6 cellular contexts compared by ENCODE assay signal in the genomic region with DNA sequence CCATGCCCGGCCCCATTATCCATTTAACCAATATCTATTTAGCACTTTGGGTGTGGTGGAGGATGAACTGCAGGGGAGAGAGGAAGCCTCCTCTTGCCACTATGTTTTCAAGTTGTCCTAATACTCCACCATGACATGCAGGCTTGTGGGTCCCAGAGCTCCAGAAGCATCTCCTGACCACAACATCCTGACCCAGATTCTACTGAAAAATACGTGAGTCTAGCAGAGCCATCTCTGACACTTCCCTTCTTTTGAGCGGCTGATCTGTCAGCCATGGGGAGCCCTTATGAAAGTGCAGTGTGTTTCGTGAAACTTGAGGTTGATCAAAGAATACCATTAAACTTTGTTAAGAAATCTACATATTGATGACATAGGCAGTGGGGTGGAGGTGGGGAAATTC.
DNase-seq lines count a peak whose midpoint lies in the region; ATAC-seq and TF ChIP-seq lines count a peak whose summit lies in the region.
"Not testable (repeated sequence)": the region's sequence is repeated elsewhere in the genome, so short reads cannot be mapped to it uniquely, and the experiment has no call there.

No MANE protein-coding gene starts in this region.

- H3K4me3 ChIP-seq in KMS-11 (IDR thresholded peaks at IDR 0.05; ENCODE audit: insufficient read depth, low read depth, low read length): not testable (repeated sequence)

- CTCF ChIA-PET in activated CD4-positive, alpha-beta T cell treated with anti-CD3 and anti-CD28 coated beads for 36 hours (lab: Charles Lee); activated CD8-positive, alpha-beta memory T cell treated with anti-CD3 and anti-CD28 coated beads, Interleukin-2, amount 10 ng/mL, durations not matched to agents 7 days and 5 days (lab: Charles Lee): not testable (repeated sequence)

- not testable (repeated sequence) for H3K79me2 ChIP-seq in KMS-11 (ENCODE audit: insufficient read depth, low read depth)

- POLR2A ChIA-PET in activated CD4-positive, alpha-beta T cell treated with anti-CD3 and anti-CD28 coated beads for 36 hours (lab: Charles Lee): not testable (repeated sequence)

- ATAC-seq in activated CD4-positive, alpha-beta T cell treated with anti-CD3 and anti-CD28 coated beads for 36 hours; activated CD8-positive, alpha-beta memory T cell treated with anti-CD3 and anti-CD28 coated beads, Interleukin-2, amount 10 ng/mL, durations not matched to agents 7 days and 5 days; activated T-helper 17 cell treated with anti-CD3 and anti-CD28 coated beads, Interleukin-2, amount 50 U/mL, for 72 hours (replicated peaks): not testable (repeated sequence)

- H3K27me3 Mint-ChIP-seq in activated CD4-positive, alpha-beta T cell treated with anti-CD3 and anti-CD28 coated beads for 36 hours; activated CD8-positive, alpha-beta memory T cell treated with anti-CD3 and anti-CD28 coated beads, Interleukin-2, amount 10 ng/mL, durations not matched to agents 7 days and 5 days; activated T-helper 17 cell treated with anti-CD3 and anti-CD28 coated beads, Interleukin-2, amount 50 U/mL, for 72 hours; activated naive CD4-positive, alpha-beta T cell treated with anti-CD3 and anti-CD28 coated beads, Interleukin-2, amount 50 U/mL, for 24 hours: not testable (repeated sequence)

- DNase-seq in activated CD4-positive, alpha-beta T cell treated with anti-CD3 and anti-CD28 coated beads for 36 hours: peak; percentile 21
- DNase-seq in activated CD8-positive, alpha-beta memory T cell treated with anti-CD3 and anti-CD28 coated beads, Interleukin-2, amount 10 ng/mL, durations not matched to agents 7 days and 5 days: not testable (repeated sequence)
- peak; percentile 44 for DNase-seq in stimulated activated CD4-positive, alpha-beta T cell treated with anti-CD3 and anti-CD28 coated beads, Interleukin-15, amount 100 ng/mL, for 24 hours

- H3K4me3 Mint-ChIP-seq in activated CD4-positive, alpha-beta T cell treated with anti-CD3 and anti-CD28 coated beads for 36 hours; activated CD8-positive, alpha-beta memory T cell treated with anti-CD3 and anti-CD28 coated beads, Interleukin-2, amount 10 ng/mL, durations not matched to agents 7 days and 5 days: not testable (repeated sequence)
- H3K4me3 Mint-ChIP-seq in activated T-helper 17 cell treated with anti-CD3 and anti-CD28 coated beads, Interleukin-2, amount 50 U/mL, for 72 hours: peak overlapping the region; percentile 68
- H3K4me3 Mint-ChIP-seq in activated naive CD4-positive, alpha-beta T cell treated with anti-CD3 and anti-CD28 coated beads, Interleukin-2, amount 50 U/mL, for 24 hours: peak overlapping the region; percentile 39

- H3K4me1 Mint-ChIP-seq in activated CD4-positive, alpha-beta T cell treated with anti-CD3 and anti-CD28 coated beads for 36 hours: peaks cover 21% of the 10 kb centered on the region
- not testable (repeated sequence) for H3K4me1 Mint-ChIP-seq in activated CD8-positive, alpha-beta memory T cell treated with anti-CD3 and anti-CD28 coated beads, Interleukin-2, amount 10 ng/mL, durations not matched to agents 7 days and 5 days
- H3K4me1 Mint-ChIP-seq in activated T-helper 17 cell treated with anti-CD3 and anti-CD28 coated beads, Interleukin-2, amount 50 U/mL, for 72 hours: peaks cover 12% of the 10 kb centered on the region
- peaks cover 13% of the 10 kb centered on the region for H3K4me1 Mint-ChIP-seq in activated naive CD4-positive, alpha-beta T cell treated with anti-CD3 and anti-CD28 coated beads, Interleukin-2, amount 50 U/mL, for 24 hours

- H3K27ac Mint-ChIP-seq in activated CD4-positive, alpha-beta T cell treated with anti-CD3 and anti-CD28 coated beads for 36 hours: peak overlapping the region; percentile 47
- peak overlapping the region; percentile 36 for H3K27ac Mint-ChIP-seq in activated CD8-positive, alpha-beta memory T cell treated with anti-CD3 and anti-CD28 coated beads, Interleukin-2, amount 10 ng/mL, durations not matched to agents 7 days and 5 days
- peak overlapping the region; percentile 45 for H3K27ac Mint-ChIP-seq in activated T-helper 17 cell treated with anti-CD3 and anti-CD28 coated beads, Interleukin-2, amount 50 U/mL, for 72 hours
- H3K27ac Mint-ChIP-seq in activated naive CD4-positive, alpha-beta T cell treated with anti-CD3 and anti-CD28 coated beads, Interleukin-2, amount 50 U/mL, for 24 hours: peak overlapping the region; percentile 30

- H3K9me3 Mint-ChIP-seq in activated CD4-positive, alpha-beta T cell treated with anti-CD3 and anti-CD28 coated beads for 36 hours (ENCODE audit: low read depth); activated CD8-positive, alpha-beta memory T cell treated with anti-CD3 and anti-CD28 coated beads, Interleukin-2, amount 10 ng/mL, durations not matched to agents 7 days and 5 days (ENCODE audit: low read depth); activated T-helper 17 cell treated with anti-CD3 and anti-CD28 coated beads, Interleukin-2, amount 50 U/mL, for 72 hours; activated naive CD4-positive, alpha-beta T cell treated with anti-CD3 and anti-CD28 coated beads, Interleukin-2, amount 50 U/mL, for 24 hours: not testable (repeated sequence)

- H3K36me3 Mint-ChIP-seq in activated CD4-positive, alpha-beta T cell treated with anti-CD3 and anti-CD28 coated beads for 36 hours (ENCODE audit: low read depth); activated CD8-positive, alpha-beta memory T cell treated with anti-CD3 and anti-CD28 coated beads, Interleukin-2, amount 10 ng/mL, durations not matched to agents 7 days and 5 days; activated T-helper 17 cell treated with anti-CD3 and anti-CD28 coated beads, Interleukin-2, amount 50 U/mL, for 72 hours (ENCODE audit: low read depth); activated naive CD4-positive, alpha-beta T cell treated with anti-CD3 and anti-CD28 coated beads, Interleukin-2, amount 50 U/mL, for 24 hours: not testable (repeated sequence)

- intact Hi-C loops in activated CD4-positive, alpha-beta T cell treated with anti-CD3 and anti-CD28 coated beads for 36 hours (cut with DNase I, micrococcal nuclease): not testable (repeated sequence)

- H3K27ac ChIP-seq in KMS-11: peak overlapping the region; percentile 56; the same call in 1 of the 2 replicates

- not testable (repeated sequence) for H3K9ac ChIP-seq in KMS-11

- H2AFZ ChIP-seq in KMS-11 (ENCODE audit: low read depth): not testable (repeated sequence)

- H3K27me3 ChIP-seq in KMS-11 (ENCODE audit: insufficient read depth, low read depth): not testable (repeated sequence)

- peaks cover 58% of the 10 kb centered on the region for H3K4me1 ChIP-seq in KMS-11 (ENCODE audit: low read depth, poor library complexity, severe bottlenecking)

- not testable (repeated sequence) for H4K20me1 ChIP-seq in KMS-11 (ENCODE audit: insufficient read depth)

- H3K36me3 ChIP-seq in KMS-11 (ENCODE audit: insufficient read depth): not testable (repeated sequence)

- not testable (repeated sequence) for H3K4me2 ChIP-seq in KMS-11

- TF ChIP-seq CTCF in KMS-11 (conservative IDR thresholded peaks at IDR 0.05; ENCODE audit: low read depth, low read length): not testable (repeated sequence)
